ENCODE assay signal across 8 cellular contexts in the genomic region with DNA sequence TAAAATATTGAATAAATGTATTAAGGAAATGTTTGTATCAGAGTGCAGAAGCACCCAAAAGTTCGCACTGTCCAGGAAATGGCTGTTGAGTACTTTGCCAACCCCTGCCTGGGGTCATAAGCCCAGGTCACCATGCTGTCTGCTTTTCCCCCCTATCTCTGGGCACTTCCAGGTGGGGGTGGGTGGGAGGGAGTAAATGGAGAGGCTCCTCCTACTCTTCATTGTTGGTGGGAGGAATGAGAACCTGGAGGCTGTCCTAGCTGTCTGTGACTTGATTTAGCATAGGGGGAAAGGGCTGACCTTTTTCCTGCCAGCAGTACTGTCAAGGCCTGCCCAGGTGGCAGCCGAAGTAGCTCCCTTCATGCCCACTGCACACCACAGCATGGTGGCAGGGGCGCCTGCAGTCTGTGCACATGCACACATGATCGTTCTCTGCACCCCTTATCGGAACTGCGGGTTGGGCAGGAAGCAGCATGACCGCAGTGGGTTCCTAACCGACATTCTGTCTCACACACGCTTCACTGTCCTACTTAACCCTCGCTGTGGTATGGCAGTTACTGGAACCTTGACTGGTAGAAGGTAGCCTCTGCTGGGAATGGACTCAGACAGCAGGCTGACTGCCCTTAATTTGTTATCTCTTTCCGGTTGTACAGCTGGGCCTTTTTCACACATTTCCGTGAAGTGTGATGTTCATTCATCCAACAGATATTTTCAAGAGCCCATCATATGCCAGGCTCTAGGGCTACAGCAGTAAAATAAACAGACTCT. TPM values are rescaled to one million over a fixed set of nuclear protein-coding genes. Genes with fewer than 3 reads are reported as not detected.
DNase-seq lines count a peak whose midpoint lies in the region; ATAC-seq lines count a peak whose summit lies in the region.

No MANE protein-coding gene starts in this region.

- DNase-seq in T follicular helper cell (ENCODE audit: low read depth) (peak; percentile 72), NCI-H2196 treated with DMSO at 0.1 percent for 48 hours (lab: John Stamatoyannopoulos, UW; ENCODE audit: unreplicated experiment) (no peak), NCI-H128 (lab: John Stamatoyannopoulos, UW; ENCODE audit: unreplicated experiment) (no peak), MG63 (no peak)
- DNase-seq in activated naive CD4-positive, alpha-beta T cell treated with anti-CD3 and anti-CD28 coated beads, Interleukin-2, amount 50 U/mL, for 72 hours (ENCODE audit: low spot score in 2 of 2), result peak; percentile 70 to 86

- no peaks in the 10 kb centered on the region for H3K9me3 ChIP-seq in MG63

- H3K27ac ChIP-seq in skin epidermis, result peak overlapping the region in 14 of 21 experiments; percentile 16 to 89 (median 54)

- ATAC-seq in GM19025 (IDR thresholded peaks at IDR 0.05; ENCODE audit: low read depth, unreplicated experiment) (peak; percentile 98), HG03103 (IDR thresholded peaks at IDR 0.05; ENCODE audit: low read depth, unreplicated experiment) (peak; percentile 93)
- ATAC-seq in activated naive CD4-positive, alpha-beta T cell treated with anti-CD3 and anti-CD28 coated beads, Interleukin-2, amount 50 U/mL, for 72 hours, result peak; percentile 97

- H3K27ac Mint-ChIP-seq in activated naive CD4-positive, alpha-beta T cell treated with anti-CD3 and anti-CD28 coated beads, Interleukin-2, amount 50 U/mL, for 72 hours, result peak overlapping the region; percentile 94 to 98

- H3K4me3 ChIP-seq in skin epidermis (no peak overlapping the region), MG63 (no peak overlapping the region)

- no peaks in the 10 kb centered on the region for H3K36me3 ChIP-seq in MG63

- H3K36me3 Mint-ChIP-seq in activated naive CD4-positive, alpha-beta T cell treated with anti-CD3 and anti-CD28 coated beads, Interleukin-2, amount 50 U/mL, for 72 hours, result peaks cover 5 to 44% of the 10 kb centered on the region in 2 donors

- no peaks in the 10 kb centered on the region for H3K27me3 ChIP-seq in MG63

- H3K9me3 Mint-ChIP-seq in activated naive CD4-positive, alpha-beta T cell treated with anti-CD3 and anti-CD28 coated beads, Interleukin-2, amount 50 U/mL, for 72 hours, result peaks cover 4 to 11% of the 10 kb centered on the region in 2 donors

RNA-seq across cellular contexts. Expression of a gene that starts 41.5 kb away (rescaled TPM):
- total RNA-seq in activated naive CD4-positive, alpha-beta T cell treated with anti-CD3 and anti-CD28 coated beads, Interleukin-2, amount 50 U/mL, for 72 hours, result under 1 TPM; 0.64 to 0.82 TPM
- total RNA-seq in MG63 (2014; rRNA removed; shearing (Covaris generic); ENCODE audit: low replicate concordance), result not detected in 2 replicates

Comparison
In these comparisons a context has a peak if more than half of its experiments do, and no peak if none do; other contexts are left out.
1. DNase-seq: peak in T follicular helper cell (single experiment) and activated naive CD4-positive, alpha-beta T cell treated with anti-CD3 and anti-CD28 coated beads, Interleukin-2, amount 50 U/mL, for 72 hours (2 of 2); none in NCI-H2196 treated with DMSO at 0.1 percent for 48 hours (single experiment), NCI-H128 (single experiment) and MG63 (single experiment).
2. Peak in every context shown above with its lines, with median percentiles within 50 percentile points of each other: ATAC-seq.